ENCODE assay signal across 20 cellular contexts in genomic region chr1:103365860-103366569, GRCh38.
"Had no signal": no experiment of that assay in that cellular context is flagged by ENCODE, and none has a peak within 500 bp of the region (broad histone marks: within the 10 kb centered on the region; RNA-seq: fewer than 3 reads in every experiment).

No MANE protein-coding gene starts in this region.

- H3K4me3 ChIP-seq: dorsolateral prefrontal cortex, hepatocyte, lower lobe of right lung, right lobe of liver, upper lobe of right lung had no signal

- H3K9me3 Mint-ChIP-seq: endodermal cell; stimulated activated memory B cell treated with anti-CD40 and anti-IgM and Interleukin-4, amounts not matched to agents 10 μg/mL and 1 μg/mL and 100 μg/mL, for 72 hours; T-helper 1 cell treated with Interleukin-12 subunit alpha and Interleukin-12 subunit beta and Interleukin-4 antibody, amounts not matched to agents 30 μg/mL and 1 μg/mL, for 36 hours had no signal

- H3K27me3 Mint-ChIP-seq: activated naive CD8-positive, alpha-beta T cell; brain; naive thymus-derived CD8-positive, alpha-beta T cell; stimulated activated memory B cell treated with anti-CD40 and anti-IgM and Interleukin-4, amounts not matched to agents 10 μg/mL and 1 μg/mL and 100 μg/mL, for 72 hours had no signal

- H3K4me1 ChIP-seq: foreskin keratinocyte, lower lobe of right lung, right lobe of liver, upper lobe of right lung had no signal

- H3K27ac ChIP-seq: dorsolateral prefrontal cortex, foreskin keratinocyte, hepatocyte, lower lobe of right lung, right lobe of liver, upper lobe of right lung had no signal

- H3K27ac Mint-ChIP-seq: activated naive CD8-positive, alpha-beta T cell; brain; endodermal cell; naive thymus-derived CD8-positive, alpha-beta T cell; stimulated activated memory B cell treated with anti-CD40 and anti-IgM and Interleukin-4, amounts not matched to agents 10 μg/mL and 1 μg/mL and 100 μg/mL, for 72 hours; T-helper 1 cell treated with Interleukin-12 subunit alpha and Interleukin-12 subunit beta and Interleukin-4 antibody, amounts not matched to agents 30 μg/mL and 1 μg/mL, for 36 hours had no signal

- H3K9me3 ChIP-seq: lower lobe of right lung, right lobe of liver, upper lobe of right lung had no signal

- H3K4me3 Mint-ChIP-seq: activated naive CD8-positive, alpha-beta T cell; activated T-cell treated with anti-CD3 and anti-CD28 coated beads, Interleukin-2, amount 50 U/mL, for 4 hours; brain; endodermal cell; naive thymus-derived CD8-positive, alpha-beta T cell; stimulated activated memory B cell treated with anti-CD40 and anti-IgM and Interleukin-4, amounts not matched to agents 10 μg/mL and 1 μg/mL and 100 μg/mL, for 72 hours; T-helper 1 cell treated with Interleukin-12 subunit alpha and Interleukin-12 subunit beta and Interleukin-4 antibody, amounts not matched to agents 30 μg/mL and 1 μg/mL, for 36 hours had no signal

- H3K36me3 ChIP-seq: lower lobe of right lung, right lobe of liver, upper lobe of right lung had no signal

- DNase-seq: activated CD4-positive, alpha-beta T cell treated with anti-CD3 and anti-CD28 coated beads, Interleukin-2, amount 50 U/mL, for 48 hours; activated effector memory CD4-positive, alpha-beta T cell treated with anti-CD3 and anti-CD28 coated beads, Interleukin-2, amount 50 U/mL, for 16 hours; activated T-cell treated with anti-CD3 and anti-CD28 coated beads, Interleukin-2, amount 50 U/mL, for 4 hours; caudate nucleus; dorsolateral prefrontal cortex; endodermal cell; foreskin keratinocyte; islet precursor cell; left colon; lower lobe of right lung; naive thymus-derived CD8-positive, alpha-beta T cell; right lobe of liver; stimulated activated CD4-positive, alpha-beta T cell treated with anti-CD3 and anti-CD28 coated beads, Interleukin-4, amount 100 ng/mL, for 24 hours; upper lobe of right lung had no signal

- H3K36me3 Mint-ChIP-seq: activated naive CD8-positive, alpha-beta T cell; brain; naive thymus-derived CD8-positive, alpha-beta T cell; stimulated activated memory B cell treated with anti-CD40 and anti-IgM and Interleukin-4, amounts not matched to agents 10 μg/mL and 1 μg/mL and 100 μg/mL, for 72 hours had no signal

- H3K27me3 ChIP-seq: dorsolateral prefrontal cortex, foreskin keratinocyte, hepatocyte, right lobe of liver, upper lobe of right lung had no signal

- ATAC-seq: activated CD4-positive, CD25-positive, alpha-beta regulatory T cell treated with anti-CD3 and anti-CD28 coated beads, Interleukin-2, amount 50 U/mL, for 24 hours; activated T-cell treated with anti-CD3 and anti-CD28 coated beads, Interleukin-2, amount 50 U/mL, for 4 hours; foreskin keratinocyte; left colon; lower lobe of right lung; naive thymus-derived CD8-positive, alpha-beta T cell; right lobe of liver; stimulated activated memory B cell treated with anti-CD40 and anti-IgM and Interleukin-4, amounts not matched to agents 10 μg/mL and 1 μg/mL and 100 μg/mL, for 72 hours; upper lobe of right lung had no signal

- H3K4me1 Mint-ChIP-seq: brain; endodermal cell; naive thymus-derived CD8-positive, alpha-beta T cell; stimulated activated memory B cell treated with anti-CD40 and anti-IgM and Interleukin-4, amounts not matched to agents 10 μg/mL and 1 μg/mL and 100 μg/mL, for 72 hours had no signal
